8 cellular contexts compared by ENCODE assay signal in genomic region chr22:31754813-31755212, GRCh38. TPM values are rescaled to one million over a fixed set of nuclear protein-coding genes. Genes with fewer than 3 reads are reported as not detected.
DNase-seq lines count a peak whose midpoint lies in the region; ATAC-seq, FAIRE-seq and TF ChIP-seq lines count a peak whose summit lies in the region.

No MANE protein-coding gene starts in this region.

- BruUV-seq in endothelial cell of umbilical vein (replicated peaks; lab: Mats Ljungman, UMichigan): no TSS peak

- peak overlapping the region; percentile 91 for H3K9ac ChIP-seq in endothelial cell of umbilical vein (replicated peaks; ENCODE audit: extremely low read depth, insufficient read depth, low read length)

- ATAC-seq in HG03460 (IDR thresholded peaks at IDR 0.05; ENCODE audit: unreplicated experiment): no peak
- no peak for ATAC-seq in GM21825 (IDR thresholded peaks at IDR 0.05; ENCODE audit: unreplicated experiment)

- TF ChIP-seq CTCF in DOHH2 (IDR thresholded peaks at IDR 0.05; ENCODE audit: low read depth, low read length, poor library complexity, severe bottlenecking) (no peak), endothelial cell of umbilical vein (IDR thresholded peaks at IDR 0.05; ENCODE audit: extremely low read depth in 1 of 2, insufficient read depth in 1 of 2, low read depth in 1 of 2, low read length in 2 of 2) (no peak), ovary (IDR thresholded peaks at IDR 0.05) (no peak)

- intact Hi-C loops in endothelial cell of umbilical vein (cut with micrococcal nuclease): loop anchor here (2.0 to 5.0 kb wide), 3 partner anchors 20 to 258 kb away; partner anchors contain the start of gene SFI1
- intact Hi-C loops in ovary (cut with DNase I): loop anchor here in 2 of 4 donors (10.0 kb wide), 1 partner anchor 190 kb away; the partner anchor contains the start of gene YWHAH (in 2 of the 2)

- H2AFZ ChIP-seq in endothelial cell of umbilical vein (ENCODE audit: low read depth, low read length): no peak overlapping the region

- H4K20me1 ChIP-seq in DOHH2 (ENCODE audit: control insufficient read depth, insufficient read depth, low read depth, low read length) (no peaks in the 10 kb centered on the region), endothelial cell of umbilical vein (replicated peaks; ENCODE audit: control insufficient read depth, extremely low read depth, insufficient read depth, low read length) (no peaks in the 10 kb centered on the region)

- no peaks in the 10 kb centered on the region for H3K9me1 ChIP-seq in endothelial cell of umbilical vein (replicated peaks; ENCODE audit: control insufficient read depth, extremely low read depth, insufficient read depth, low read length)

- dilution Hi-C loops in endothelial cell of umbilical vein (cut with MboI; ENCODE audit: extremely low pct_ligation_motif_present, low sequenced_read_pairs): loop anchor here (10.0 kb wide), 1 partner anchor 200 kb away; no protein-coding TSS in a partner anchor

- H3K27me3 ChIP-seq in DOHH2 (ENCODE audit: control insufficient read depth, low read length): no peaks in the 10 kb centered on the region
- no peaks in the 10 kb centered on the region for H3K27me3 ChIP-seq in endothelial cell of umbilical vein (ENCODE audit: control insufficient read depth in 2 of 2, insufficient read depth in 2 of 2, low read length in 2 of 2)
- H3K27me3 ChIP-seq in ovary: no peaks in the 10 kb centered on the region

- peak; percentile 48 for DNase-seq in OCI-M1 (lab: John Stamatoyannopoulos, UW)
- DNase-seq in endothelial cell of umbilical vein (ENCODE audit: low read depth, low spot score): no peak
- DNase-seq in ovary: no peak
- DNase-seq in activated CD4-positive, CD25-positive, alpha-beta regulatory T cell treated with anti-CD3 and anti-CD28 coated beads, Interleukin-2, amount 50 U/mL, for 72 hours: no peak
- no peak for DNase-seq in DMS53 treated with DMSO at 0.1 percent for 48 hours (lab: John Stamatoyannopoulos, UW; ENCODE audit: unreplicated experiment)

- H3K4me2 ChIP-seq in DOHH2 (ENCODE audit: low read length) (peak overlapping the region; percentile 74), endothelial cell of umbilical vein (ENCODE audit: insufficient read depth, low read length) (peak overlapping the region; percentile 88)

- H3K36me3 ChIP-seq in DOHH2 (ENCODE audit: control insufficient read depth, low read length): peaks cover 26% of the 10 kb centered on the region
- no peaks in the 10 kb centered on the region for H3K36me3 ChIP-seq in endothelial cell of umbilical vein (ENCODE audit: control insufficient read depth in 2 of 2, extremely low read depth in 1 of 2, insufficient read depth in 2 of 2, low read length in 2 of 2)
- H3K36me3 ChIP-seq in ovary: no peaks in the 10 kb centered on the region

- no peaks in the 10 kb centered on the region for H3K9me3 ChIP-seq in DOHH2 (ENCODE audit: control insufficient read depth, insufficient read depth, low read length)
- H3K9me3 ChIP-seq in endothelial cell of umbilical vein (replicated peaks; ENCODE audit: control insufficient read depth, insufficient read depth, low read length): no peaks in the 10 kb centered on the region
- H3K9me3 ChIP-seq in ovary: no peaks in the 10 kb centered on the region

- H3K4me3 ChIP-seq in DOHH2 (ENCODE audit: low read length) (peak overlapping the region; percentile 87), endothelial cell of umbilical vein (replicated peaks in 1 of 3; ENCODE audit: insufficient read depth in 1 of 3, low read depth in 1 of 3, low read length in 3 of 3) (peak overlapping the region in 1 of 3 experiments; percentile 80), ovary (peak overlapping the region; percentile 82)

- H3K79me2 ChIP-seq in DOHH2 (ENCODE audit: control insufficient read depth, low read length) (peaks cover 40% of the 10 kb centered on the region), endothelial cell of umbilical vein (ENCODE audit: control insufficient read depth, insufficient read depth, low read length) (peaks cover 10% of the 10 kb centered on the region)

- H3F3A ChIP-seq in DOHH2 (ENCODE audit: control insufficient read depth, insufficient read depth): peaks cover 16% of the 10 kb centered on the region

- no peak for TF ChIP-seq POLR2A in endothelial cell of umbilical vein (IDR thresholded peaks at IDR 0.05; ENCODE audit: low read depth, low read length)
- no peak for TF ChIP-seq POLR2A in ovary (IDR thresholded peaks at IDR 0.05)

- WGBS in ovary, 3 donors: 9 to 11% (median 9%) methylated on average over 6 of the region's 6 CpGs

- no peaks in the 10 kb centered on the region for H3K9me2 ChIP-seq in DOHH2 (replicated peaks; ENCODE audit: control insufficient read depth, low read length)

- CTCF ChIA-PET in endothelial cell of umbilical vein (lab: Charles Lee): no interaction called here

- TF ChIP-seq EP300 in ovary (IDR thresholded peaks at IDR 0.05): no peak

- POLR2A ChIA-PET in endothelial cell of umbilical vein (lab: Charles Lee): no interaction called here

- H3K4me1 ChIP-seq in DOHH2 (ENCODE audit: control insufficient read depth, low read length) (peaks cover 54% of the 10 kb centered on the region), endothelial cell of umbilical vein (ENCODE audit: control insufficient read depth, extremely low read depth, insufficient read depth, low read length) (peaks cover 24% of the 10 kb centered on the region), ovary (ENCODE audit: insufficient read depth) (peaks cover 6% of the 10 kb centered on the region)

- FAIRE-seq in endothelial cell of umbilical vein (lab: Jason Lieb, UNC): peak; percentile 63

- H3K27ac ChIP-seq in DOHH2 (ENCODE audit: low read depth, low read length): peak overlapping the region; percentile 49; the same call in 1 of the 2 replicates
- no peak overlapping the region for H3K27ac ChIP-seq in endothelial cell of umbilical vein (ENCODE audit: insufficient read depth, low read depth, low read length)
- H3K27ac ChIP-seq in ovary: peak overlapping the region in 1 of 2 donors; percentile 97

TF ChIP-seq in endothelial cell of umbilical vein, 7 proteins besides CTCF, POLR2A, EP300 and RAD21:
- no peak for TF ChIP-seq POLR2AphosphoS5 (IDR thresholded peaks at IDR 0.05; ENCODE audit: insufficient read depth, low read depth, low read length)

RNA-seq across cellular contexts. Expression of gene DEPDC5, which starts 1.0 kb away (rescaled TPM):
- total RNA-seq in endothelial cell of umbilical vein: 28.6 and 36.6 TPM in 2 replicates
- 12.0 and 13.1 TPM in 2 replicates for polyA plus RNA-seq in endothelial cell of umbilical vein
- polyA plus RNA-seq in endothelial cell of umbilical vein (2011; cell fraction: cytosol; rRNA removed): 8.7 and 9.3 TPM in 2 replicates
- polyA plus RNA-seq in endothelial cell of umbilical vein (2011; cell fraction: nucleus; rRNA removed): 45.5 and 52.4 TPM in 2 replicates
- polyA plus RNA-seq in endothelial cell of umbilical vein (2012): 9.4 and 11.5 TPM in 2 replicates
- 47.0 and 52.1 TPM in 2 replicates for polyA minus RNA-seq in endothelial cell of umbilical vein
- 7.1 TPM for polyA minus RNA-seq in endothelial cell of umbilical vein (2011; cell fraction: cytosol; rRNA and poly(A)+ RNA removed)
- 70.0 and 86.5 TPM in 2 replicates for polyA minus RNA-seq in endothelial cell of umbilical vein (2011; cell fraction: nucleus; rRNA and poly(A)+ RNA removed)
- total RNA-seq in ovary: 10 to 100 TPM; 18.2 to 73.3 (median 39.7) TPM
- polyA plus RNA-seq in ovary: 10 to 100 TPM; 12.1 to 20.9 TPM

RNA-seq across cellular contexts. Expression of gene PRR14L, which starts 4.9 kb away (rescaled TPM):
- total RNA-seq in endothelial cell of umbilical vein (47.5 and 53.8 TPM in 2 replicates), ovary (10 to 100 TPM; 14.3 to 52.0 (median 46.5) TPM)
- polyA plus RNA-seq in endothelial cell of umbilical vein (10.9 and 13.1 TPM in 2 replicates), ovary (10 to 100 TPM in 1 of 2 donors, 1 to 10 TPM in 1; 6.3 to 12.4 TPM)
- polyA plus RNA-seq in endothelial cell of umbilical vein (2011; cell fraction: cytosol; rRNA removed): 9.1 and 9.7 TPM in 2 replicates
- polyA plus RNA-seq in endothelial cell of umbilical vein (2011; cell fraction: nucleus; rRNA removed): 18.1 and 18.7 TPM in 2 replicates
- polyA plus RNA-seq in endothelial cell of umbilical vein (2012): 13.0 and 17.0 TPM in 2 replicates
- 85.0 and 90.6 TPM in 2 replicates for polyA minus RNA-seq in endothelial cell of umbilical vein
- 20.3 TPM for polyA minus RNA-seq in endothelial cell of umbilical vein (2011; cell fraction: cytosol; rRNA and poly(A)+ RNA removed)
- polyA minus RNA-seq in endothelial cell of umbilical vein (2011; cell fraction: nucleus; rRNA and poly(A)+ RNA removed): 41.2 and 52.7 TPM in 2 replicates
